ENCODE assay signal across 9 cellular contexts in the genomic region with DNA sequence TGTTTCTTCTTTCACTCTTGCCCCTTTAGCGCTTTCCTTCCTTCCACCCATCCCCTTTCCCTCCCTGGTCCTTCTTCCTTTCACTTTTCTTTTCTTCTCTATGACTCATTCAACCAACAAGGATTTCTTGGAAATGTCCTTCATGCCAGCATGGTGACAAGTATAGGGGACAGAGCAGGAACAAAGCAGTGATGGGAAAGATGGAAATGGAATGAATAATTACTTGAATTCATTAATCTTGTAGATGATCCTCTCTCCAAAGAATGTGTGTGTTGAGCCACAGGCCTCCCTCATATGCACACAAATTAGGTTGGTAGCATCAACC. TPM values are rescaled to one million over a fixed set of nuclear protein-coding genes. Genes with fewer than 3 reads are reported as not detected.
A peak's percentile ranks its signal among the peaks of the same experiment; 100 is the strongest.
DNase-seq lines count a peak whose midpoint lies in the region; ATAC-seq and TF ChIP-seq lines count a peak whose summit lies in the region.
"Had no signal": no experiment of that assay in that cellular context is flagged by ENCODE, and none has a peak within 500 bp of the region (broad histone marks: within the 10 kb centered on the region; RNA-seq: fewer than 3 reads in every experiment).

No MANE protein-coding gene starts in this region.

- DNase-seq in CD14-positive monocyte (ENCODE audit: low spot score), result no peak
- peak; percentile 73 for DNase-seq in LHCN-M2 (ENCODE audit: low read depth)
- no peak for DNase-seq in central memory CD8-positive, alpha-beta T cell (ENCODE audit: low spot score in 2 of 2)
- DNase-seq in nephron progenitor cell, result no peak
- no peak for DNase-seq in RKO (ENCODE audit: low spot score)
- DNase-seq in stimulated activated CD4-positive, alpha-beta T cell treated with anti-CD3 and anti-CD28 coated beads, Interleukin-15, amount 100 ng/mL, for 24 hours, result no peak
- DNase-seq: NCI-H526 had no signal

- TF ChIP-seq CTCF in CD14-positive monocyte (IDR thresholded peaks at IDR 0.05) (no peak), nephron progenitor cell (IDR thresholded peaks at IDR 0.05) (no peak)

- H3K27ac Mint-ChIP-seq in CD14-positive monocyte (peak overlapping the region; percentile 73 to 92 (median 88)), nephron progenitor cell (peak overlapping the region; percentile 98)
- H3K27ac Mint-ChIP-seq in central memory CD8-positive, alpha-beta T cell (ENCODE audit: low read depth), result peak overlapping the region; percentile 93

- intact Hi-C loops in CD14-positive monocyte (cut with micrococcal nuclease), result loop anchor here in 1 of 2 donors (5.0 kb wide), 1 partner anchor 117 kb away; no protein-coding TSS in a partner anchor

- H3K27me3 Mint-ChIP-seq in CD14-positive monocyte (ENCODE audit: low read depth in 3 of 3) (peaks cover 0 to 2% (median 0%) of the 10 kb centered on the region in 3 donors), nephron progenitor cell (ENCODE audit: low read depth, poor library complexity) (peaks cover 3% of the 10 kb centered on the region)
- no peaks in the 10 kb centered on the region for H3K27me3 Mint-ChIP-seq in central memory CD8-positive, alpha-beta T cell

- peaks cover 88% of the 10 kb centered on the region for H3K4me1 Mint-ChIP-seq in CD14-positive monocyte
- peaks cover 56% of the 10 kb centered on the region for H3K4me1 Mint-ChIP-seq in central memory CD8-positive, alpha-beta T cell
- H3K4me1 Mint-ChIP-seq in nephron progenitor cell, result peaks cover 70% of the 10 kb centered on the region

- peaks cover 22 to 30% of the 10 kb centered on the region in 2 donors for H3K36me3 Mint-ChIP-seq in CD14-positive monocyte
- peaks cover 19% of the 10 kb centered on the region for H3K36me3 Mint-ChIP-seq in central memory CD8-positive, alpha-beta T cell (ENCODE audit: insufficient read depth)
- peaks cover 6% of the 10 kb centered on the region for H3K36me3 Mint-ChIP-seq in nephron progenitor cell (ENCODE audit: low read depth)

- ATAC-seq in central memory CD8-positive, alpha-beta T cell (replicated peaks; ENCODE audit: extremely low read depth, poor library complexity, severe bottlenecking), result no peak
- no peak for ATAC-seq in GM19324 (IDR thresholded peaks at IDR 0.05; ENCODE audit: low FRiP score, unreplicated experiment)
- no peak for ATAC-seq in GM19035 (IDR thresholded peaks at IDR 0.05; ENCODE audit: unreplicated experiment)

- H3K4me3 Mint-ChIP-seq in CD14-positive monocyte, result peak overlapping the region; percentile 83 to 88
- peak overlapping the region; percentile 80 for H3K4me3 Mint-ChIP-seq in central memory CD8-positive, alpha-beta T cell
- peak overlapping the region; percentile 17 for H3K4me3 Mint-ChIP-seq in nephron progenitor cell

- H3K9me3 Mint-ChIP-seq in CD14-positive monocyte (no peaks in the 10 kb centered on the region), nephron progenitor cell (no peaks in the 10 kb centered on the region)
- no peaks in the 10 kb centered on the region for H3K9me3 Mint-ChIP-seq in central memory CD8-positive, alpha-beta T cell

RNA-seq across cellular contexts. Expression of a gene that starts 1.5 kb away (rescaled TPM):
- 100 to 1,000 TPM; 171 to 251 TPM for polyA plus RNA-seq in CD14-positive monocyte
- 111 and 146 TPM in 2 replicates for total RNA-seq in LHCN-M2 (2014; rRNA removed)
- polyA plus RNA-seq in LHCN-M2 (2012), result 865 TPM

RNA-seq across cellular contexts. Expression of a gene that starts 8.4 kb away (rescaled TPM):
- 100 to 1,000 TPM; 623 to 761 TPM for polyA plus RNA-seq in CD14-positive monocyte
- 21.2 and 27.1 TPM in 2 replicates for total RNA-seq in LHCN-M2 (2014; rRNA removed)
- polyA plus RNA-seq in LHCN-M2 (2012), result 87.2 TPM

RNA-seq across cellular contexts. Expression of a gene that starts 9.8 kb away (rescaled TPM):
- polyA plus RNA-seq in CD14-positive monocyte, result 100 to 1,000 TPM; 382 to 475 TPM
- 235 and 236 TPM in 2 replicates for total RNA-seq in LHCN-M2 (2014; rRNA removed)
- polyA plus RNA-seq in LHCN-M2 (2012), result 524 TPM

RNA-seq across cellular contexts. Expression of a gene that starts 16.8 kb away (rescaled TPM):
- polyA plus RNA-seq in CD14-positive monocyte, result 10 to 100 TPM; 24.7 to 26.6 TPM
- total RNA-seq in LHCN-M2 (2014; rRNA removed), result 18.9 and 24.4 TPM in 2 replicates
- polyA plus RNA-seq in LHCN-M2 (2012), result 39.2 TPM

RNA-seq across cellular contexts. Expression of a gene that starts 24.4 kb away (rescaled TPM):
- polyA plus RNA-seq in CD14-positive monocyte, result 10 to 100 TPM; 32.0 to 34.4 TPM
- total RNA-seq in LHCN-M2 (2014; rRNA removed), result 115 and 134 TPM in 2 replicates
- 71.0 TPM for polyA plus RNA-seq in LHCN-M2 (2012)

Comparison
In these comparisons a context has a peak if more than half of its experiments do, and no peak if none do; other contexts are left out.
1. H3K4me3 Mint-ChIP-seq: peak in every context shown above with its lines; median percentile 86 in CD14-positive monocyte; 80 in central memory CD8-positive, alpha-beta T cell; 17 in nephron progenitor cell.